In the genomic region with DNA sequence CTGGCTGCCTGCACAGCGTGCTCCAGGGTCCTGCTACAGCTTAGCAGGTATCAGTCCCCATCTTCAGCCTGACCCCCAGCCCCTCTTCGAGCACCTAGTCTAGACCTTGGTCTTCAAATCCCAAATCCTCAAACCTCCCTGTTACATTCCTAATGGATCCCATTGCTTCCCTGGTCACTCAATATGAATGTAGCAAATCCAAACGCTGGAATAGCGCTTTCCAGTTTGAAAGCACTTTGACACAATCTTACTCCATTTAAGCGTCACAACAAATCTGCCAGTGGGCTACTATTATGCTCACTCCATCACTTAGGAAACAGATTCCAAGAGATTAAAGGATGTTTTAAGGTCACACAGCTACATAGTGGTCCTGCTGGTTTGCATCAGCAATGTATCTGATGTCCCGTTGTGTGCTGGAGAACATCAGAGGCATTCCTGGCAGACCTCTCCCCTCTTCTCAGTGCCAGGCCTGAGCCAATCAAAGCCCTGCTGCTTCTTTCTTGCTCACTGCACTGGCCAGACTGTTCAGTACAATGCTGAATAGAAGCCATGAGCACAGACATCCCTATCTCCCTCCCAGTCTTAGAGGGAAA, we compare ENCODE assay signal across 14 cellular contexts. TPM values are rescaled to one million over a fixed set of nuclear protein-coding genes. Genes with fewer than 3 reads are reported as not detected.
A peak's percentile ranks its signal among the peaks of the same experiment; 100 is the strongest.
DNase-seq lines count a peak whose midpoint lies in the region; ATAC-seq and TF ChIP-seq lines count a peak whose summit lies in the region.
"Had no signal": no experiment of that assay in that cellular context is flagged by ENCODE, and none has a peak within 500 bp of the region (broad histone marks: within the 10 kb centered on the region; RNA-seq: fewer than 3 reads in every experiment).

No MANE protein-coding gene starts in this region.

- H3K27me3 Mint-ChIP-seq in activated CD8-positive, alpha-beta memory T cell treated with anti-CD3 and anti-CD28 coated beads, Interleukin-2, amount 10 ng/mL, durations not matched to agents 7 days and 5 days, result no peaks in the 10 kb centered on the region

- H2BK5ac ChIP-seq in neuronal stem cell (ENCODE audit: low read length), result no peak overlapping the region

- intact Hi-C loops in esophagus muscularis mucosa (cut with DNase I), result no loop called here

- ATAC-seq in activated CD8-positive, alpha-beta memory T cell treated with anti-CD3 and anti-CD28 coated beads, Interleukin-2, amount 10 ng/mL, durations not matched to agents 7 days and 5 days, result no peak
- ATAC-seq: PC-3 had no signal

- H2BK15ac ChIP-seq in neuronal stem cell (ENCODE audit: low read length), result no peak overlapping the region

- H3K14ac ChIP-seq in neuronal stem cell (ENCODE audit: low read length), result no peak overlapping the region

- no peaks in the 10 kb centered on the region for H3K36me3 Mint-ChIP-seq in activated CD8-positive, alpha-beta memory T cell treated with anti-CD3 and anti-CD28 coated beads, Interleukin-2, amount 10 ng/mL, durations not matched to agents 7 days and 5 days
- H3K36me3 Mint-ChIP-seq: CD14-positive monocyte had no signal

- no peak overlapping the region for H3K27ac Mint-ChIP-seq in activated CD8-positive, alpha-beta memory T cell treated with anti-CD3 and anti-CD28 coated beads, Interleukin-2, amount 10 ng/mL, durations not matched to agents 7 days and 5 days
- H3K27ac Mint-ChIP-seq: CD14-positive monocyte had no signal

- no peak overlapping the region for H2BK12ac ChIP-seq in neuronal stem cell (ENCODE audit: low read length)

- no peak for TF ChIP-seq POLR2A in esophagus muscularis mucosa (IDR thresholded peaks at IDR 0.05; ENCODE audit: low read depth)

- H4K91ac ChIP-seq in neuronal stem cell (ENCODE audit: low read depth, low read length, poor library complexity), result no peak overlapping the region

- H3K9me3 Mint-ChIP-seq in activated CD8-positive, alpha-beta memory T cell treated with anti-CD3 and anti-CD28 coated beads, Interleukin-2, amount 10 ng/mL, durations not matched to agents 7 days and 5 days (ENCODE audit: low read depth), result no peaks in the 10 kb centered on the region
- H3K9me3 Mint-ChIP-seq: CD14-positive monocyte had no signal

- no peak overlapping the region for H3K18ac ChIP-seq in neuronal stem cell (ENCODE audit: low read length)

- DNase-seq in H7, result peak; percentile 28
- DNase-seq in brain pericyte (ENCODE audit: low read depth, low spot score), result peak; percentile 72
- peak; percentile 79 for DNase-seq in esophagus muscularis mucosa (ENCODE audit: extremely low spot score)
- DNase-seq in neuronal stem cell (ENCODE audit: low spot score), result no peak
- DNase-seq in activated CD8-positive, alpha-beta memory T cell treated with anti-CD3 and anti-CD28 coated beads, Interleukin-2, amount 10 ng/mL, durations not matched to agents 7 days and 5 days, result no peak
- DNase-seq in COR-L47 (lab: John Stamatoyannopoulos, UW), result no peak
- no peak for DNase-seq in mesenteric fat pad (ENCODE audit: low spot score)
- DNase-seq: NCI-H1436 treated with DMSO at 0.1 percent for 48 hours, NCI-H2081, NCI-H510A, NCI-H774, PC-3 had no signal

- no peak overlapping the region for H3K4me3 Mint-ChIP-seq in activated CD8-positive, alpha-beta memory T cell treated with anti-CD3 and anti-CD28 coated beads, Interleukin-2, amount 10 ng/mL, durations not matched to agents 7 days and 5 days
- H3K4me3 Mint-ChIP-seq: CD14-positive monocyte had no signal

- no peaks in the 10 kb centered on the region for H3K4me1 Mint-ChIP-seq in activated CD8-positive, alpha-beta memory T cell treated with anti-CD3 and anti-CD28 coated beads, Interleukin-2, amount 10 ng/mL, durations not matched to agents 7 days and 5 days

- H3K27me3 ChIP-seq in H7 (ENCODE audit: control insufficient read depth, insufficient read depth, low read length), result no peaks in the 10 kb centered on the region
- no peaks in the 10 kb centered on the region for H3K27me3 ChIP-seq in esophagus muscularis mucosa
- H3K27me3 ChIP-seq in neuronal stem cell (ENCODE audit: control insufficient read depth in 3 of 3, insufficient read depth in 3 of 3, low read depth in 1 of 3, low read length in 3 of 3), result peaks cover 0 to 41% (median 0%) of the 10 kb centered on the region in 3 experiments

- H2AFZ ChIP-seq in neuronal stem cell (ENCODE audit: low read length), result peak overlapping the region; percentile 50

- TF ChIP-seq EP300 in esophagus muscularis mucosa (IDR thresholded peaks at IDR 0.05), result no peak

- TF ChIP-seq CTCF in esophagus muscularis mucosa (IDR thresholded peaks at IDR 0.05), result no peak

- CTCF ChIA-PET in activated CD8-positive, alpha-beta memory T cell treated with anti-CD3 and anti-CD28 coated beads, Interleukin-2, amount 10 ng/mL, durations not matched to agents 7 days and 5 days (lab: Charles Lee), result no interaction called here

- no peak overlapping the region for H3K4ac ChIP-seq in neuronal stem cell (ENCODE audit: low read length)

- H3K4me3 ChIP-seq in H7 (ENCODE audit: insufficient read depth, low read depth, low read length) (no peak overlapping the region), esophagus muscularis mucosa (no peak overlapping the region), neuronal stem cell (ENCODE audit: low read length in 2 of 2) (no peak overlapping the region)

- H3K27ac ChIP-seq in esophagus muscularis mucosa (replicated peaks in 1 of 4) (no peak overlapping the region), neuronal stem cell (replicated peaks; ENCODE audit: low read length) (no peak overlapping the region)
- H3K27ac ChIP-seq: KMS-11 had no signal

- peaks cover 0 to 10% (median 3%) of the 10 kb centered on the region in 4 donors for H3K4me1 ChIP-seq in esophagus muscularis mucosa
- H3K4me1 ChIP-seq in neuronal stem cell (ENCODE audit: control insufficient read depth in 2 of 2, insufficient read depth in 1 of 2, low read depth in 1 of 2, low read length in 2 of 2), result peaks cover 7 to 8% of the 10 kb centered on the region in 2 donors

- no peaks in the 10 kb centered on the region for H3K36me3 ChIP-seq in H7 (replicated peaks; ENCODE audit: control insufficient read depth, insufficient read depth, low read length)
- H3K36me3 ChIP-seq in esophagus muscularis mucosa, result no peaks in the 10 kb centered on the region
- no peaks in the 10 kb centered on the region for H3K36me3 ChIP-seq in neuronal stem cell (replicated peaks in 1 of 2; ENCODE audit: control insufficient read depth in 2 of 2, insufficient read depth in 2 of 2, low read length in 2 of 2)

- no peak overlapping the region for H3K23ac ChIP-seq in neuronal stem cell (ENCODE audit: low read depth, low read length, poor library complexity)

- no peak overlapping the region for H3K4me2 ChIP-seq in neuronal stem cell (ENCODE audit: insufficient read depth, low read length, poor library complexity, severe bottlenecking)
- H3K4me2 ChIP-seq: KMS-11 had no signal

- H3K9me3 ChIP-seq in esophagus muscularis mucosa (no peaks in the 10 kb centered on the region), neuronal stem cell (replicated peaks in 1 of 2; ENCODE audit: control insufficient read depth in 2 of 2, insufficient read depth in 1 of 2, low read depth in 1 of 2, low read length in 2 of 2) (no peaks in the 10 kb centered on the region)

- no peaks in the 10 kb centered on the region for H3K79me1 ChIP-seq in neuronal stem cell (ENCODE audit: low read depth, low read length)

- no peak overlapping the region for H3K9ac ChIP-seq in neuronal stem cell (ENCODE audit: low read depth, low read length, poor library complexity)
- H3K9ac ChIP-seq: KMS-11 had no signal

- no peak overlapping the region for H2AK5ac ChIP-seq in neuronal stem cell (ENCODE audit: low read depth, low read length)

- 70% methylated on average over 6 of the region's 6 CpGs for WGBS in esophagus muscularis mucosa
- no CpG with 5 or more reads among the region's 6 CpGs for WGBS in neuronal stem cell (ENCODE audit: extremely low coverage in 2 of 2, insufficient read length in 2 of 2, insufficient replicate concordance in 1 of 2), 2 donors

- H2BK120ac ChIP-seq in neuronal stem cell (ENCODE audit: low read depth, low read length), result no peak overlapping the region

- no peak overlapping the region for H4K8ac ChIP-seq in neuronal stem cell (ENCODE audit: low read depth, low read length)

RNA-seq across cellular contexts. Expression of a gene that starts 11.1 kb away (rescaled TPM):
- total RNA-seq in H7 (2014; rRNA removed; shearing (Covaris generic)), result 12.9 and 18.0 TPM in 2 replicates
- total RNA-seq in esophagus muscularis mucosa (10 to 100 TPM in 2 of 4 donors, 1 to 10 TPM in 2; 4.0 to 19.5 (median 8.8) TPM), mesenteric fat pad (18.6 TPM)
- 29.9 TPM for polyA plus RNA-seq in neuronal stem cell (2013, experiment 1 of 2)
- 29.5 TPM for polyA plus RNA-seq in neuronal stem cell (2013, experiment 2 of 2)
- total RNA-seq in activated CD8-positive, alpha-beta memory T cell treated with anti-CD3 and anti-CD28 coated beads, Interleukin-2, amount 10 ng/mL, durations not matched to agents 7 days and 5 days, result 10 to 100 TPM; 18.5 TPM

Comparison
In these comparisons a context has a peak if more than half of its experiments do, and no peak if none do; other contexts are left out.
1. DNase-seq: peak in H7 (single experiment), brain pericyte (single experiment) and esophagus muscularis mucosa (single experiment); none in neuronal stem cell (single experiment), activated CD8-positive, alpha-beta memory T cell treated with anti-CD3 and anti-CD28 coated beads, Interleukin-2, amount 10 ng/mL, durations not matched to agents 7 days and 5 days (single experiment), COR-L47 (single experiment) and mesenteric fat pad (single experiment).